In the genomic region with DNA sequence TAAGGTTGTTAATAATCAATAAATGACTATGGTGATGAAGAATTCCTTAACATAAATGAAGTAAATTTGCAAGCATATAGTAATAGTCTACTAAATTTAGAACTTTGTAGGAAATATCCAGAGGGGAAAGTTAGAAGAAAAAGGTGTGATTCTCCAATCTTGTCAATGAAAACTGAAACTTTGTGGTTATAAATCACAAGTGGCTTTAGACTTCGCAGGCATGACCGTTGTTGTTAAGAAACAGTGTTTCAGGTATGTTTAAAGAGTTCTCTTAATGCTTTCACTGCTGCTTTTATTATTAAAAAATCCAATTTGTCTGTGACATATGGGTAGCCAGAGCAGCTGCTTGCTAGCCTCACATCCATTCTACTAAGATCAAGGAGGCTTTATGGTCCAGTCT, we compare ENCODE assay signal across 14 cellular contexts.
"Had no signal": no experiment of that assay in that cellular context is flagged by ENCODE, and none has a peak within 500 bp of the region (broad histone marks: within the 10 kb centered on the region; RNA-seq: fewer than 3 reads in every experiment).

No MANE protein-coding gene starts in this region.

- ATAC-seq: activated naive CD8-positive, alpha-beta T cell treated with anti-CD3 and anti-CD28 coated beads, Interleukin-2, amount 50 U/mL, for 24 hours; activated T-helper 17 cell treated with anti-CD3 and anti-CD28 coated beads, Interleukin-2, amount 50 U/mL, for 72 hours; left colon; lower lobe of right lung had no signal

- DNase-seq: activated CD4-positive, alpha-beta T cell treated with anti-CD3 and anti-CD28 coated beads, Interleukin-2, amount 50 U/mL, for 4 hours; activated CD4-positive, CD25-positive, alpha-beta regulatory T cell treated with anti-CD3 and anti-CD28 coated beads, Interleukin-2, amount 50 U/mL, for 72 hours; activated naive CD4-positive, alpha-beta T cell treated with Interleukin-2 at 50 U/mL for 16 hours; activated naive CD8-positive, alpha-beta T cell treated with anti-CD3 and anti-CD28 coated beads, Interleukin-2, amount 50 U/mL, for 24 hours; endodermal cell; head of caudate nucleus; left colon; lower lobe of right lung; stimulated activated CD4-positive, alpha-beta T cell treated with anti-CD3 and anti-CD28 coated beads, Interleukin-2, amount 100 ng/mL, for 48 hours; stimulated activated naive CD4-positive, alpha-beta T cell; substantia nigra; uterus had no signal

- H3K4me1 Mint-ChIP-seq: activated naive CD8-positive, alpha-beta T cell treated with anti-CD3 and anti-CD28 coated beads, Interleukin-2, amount 50 U/mL, for 24 hours; activated T-helper 17 cell treated with anti-CD3 and anti-CD28 coated beads, Interleukin-2, amount 50 U/mL, for 72 hours; endodermal cell had no signal

- H3K4me3 Mint-ChIP-seq: activated naive CD8-positive, alpha-beta T cell treated with anti-CD3 and anti-CD28 coated beads, Interleukin-2, amount 50 U/mL, for 24 hours; activated T-helper 17 cell treated with anti-CD3 and anti-CD28 coated beads, Interleukin-2, amount 50 U/mL, for 72 hours; endodermal cell had no signal

- H3K27me3 Mint-ChIP-seq: activated naive CD8-positive, alpha-beta T cell treated with anti-CD3 and anti-CD28 coated beads, Interleukin-2, amount 50 U/mL, for 24 hours; activated T-helper 17 cell treated with anti-CD3 and anti-CD28 coated beads, Interleukin-2, amount 50 U/mL, for 72 hours; progenitor cell of endocrine pancreas had no signal

- H3K27ac Mint-ChIP-seq: activated naive CD8-positive, alpha-beta T cell treated with anti-CD3 and anti-CD28 coated beads, Interleukin-2, amount 50 U/mL, for 24 hours; activated T-helper 17 cell treated with anti-CD3 and anti-CD28 coated beads, Interleukin-2, amount 50 U/mL, for 72 hours; endodermal cell; progenitor cell of endocrine pancreas had no signal
